In the genomic region with DNA sequence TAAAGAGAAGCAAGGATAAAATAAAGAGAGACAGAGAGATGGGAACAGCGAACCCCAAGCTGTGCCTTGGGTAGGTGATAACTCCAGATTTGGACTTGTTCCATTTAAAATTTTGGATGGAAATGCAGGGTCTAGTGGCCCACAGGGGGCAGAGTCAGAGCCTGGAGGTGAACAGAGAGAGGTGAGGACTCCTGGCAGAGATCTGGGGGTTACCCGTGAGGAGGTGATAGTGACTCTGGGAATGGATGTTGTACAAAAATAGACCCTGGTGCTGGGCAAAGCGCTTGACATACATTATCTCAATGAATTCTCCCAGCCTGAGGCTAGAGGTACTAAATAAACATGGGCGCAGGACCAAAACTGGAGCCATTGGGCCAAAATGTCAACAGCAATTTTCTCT, we compare ENCODE assay signal across 23 cellular contexts. TPM values are rescaled to one million over a fixed set of nuclear protein-coding genes. Genes with fewer than 3 reads are reported as not detected.
DNase-seq lines count a peak whose midpoint lies in the region; ATAC-seq and TF ChIP-seq lines count a peak whose summit lies in the region.
"Had no signal": no experiment of that assay in that cellular context is flagged by ENCODE, and none has a peak within 500 bp of the region (broad histone marks: within the 10 kb centered on the region; RNA-seq: fewer than 3 reads in every experiment).

No MANE protein-coding gene starts in this region.

- no peaks in the 10 kb centered on the region for H3K27me3 Mint-ChIP-seq in activated T-cell treated with anti-CD3 and anti-CD28 coated beads, Interleukin-2, amount 50 U/mL, for 72 hours (ENCODE audit: low read depth)
- no peaks in the 10 kb centered on the region for H3K27me3 Mint-ChIP-seq in activated naive CD8-positive, alpha-beta T cell treated with anti-CD3 and anti-CD28 coated beads, Interleukin-2, amount 50 U/mL, for 24 hours
- H3K27me3 Mint-ChIP-seq in naive thymus-derived CD8-positive, alpha-beta T cell: no peaks in the 10 kb centered on the region
- H3K27me3 Mint-ChIP-seq: IgD-negative memory B cell had no signal

- no peak for DNase-seq in activated T-cell treated with anti-CD3 and anti-CD28 coated beads, Interleukin-2, amount 50 U/mL, for 72 hours
- no peak for DNase-seq in activated T-cell treated with anti-CD3 and anti-CD28 coated beads for 4 hours
- no peak for DNase-seq in GM13977 (ENCODE audit: low spot score)
- no peak for DNase-seq in activated naive CD8-positive, alpha-beta T cell treated with anti-CD3 and anti-CD28 coated beads, Interleukin-2, amount 50 U/mL, for 24 hours
- DNase-seq in naive thymus-derived CD8-positive, alpha-beta T cell: no peak
- no peak for DNase-seq in 8988T
- DNase-seq in SKM-1 treated with dmso at 0.1 percent for 144 hours (lab: John Stamatoyannopoulos, UW; ENCODE audit: unreplicated experiment): no peak
- DNase-seq: adrenal gland, Caco-2, dorsolateral prefrontal cortex, HCEC 1CT, mucosa of descending colon, NCI-H1930, SHP77 had no signal

- POLR2A ChIA-PET in naive thymus-derived CD8-positive, alpha-beta T cell (lab: Charles Lee): interaction anchor here (1.1 to 12.8 kb wide), 3 partner anchors 8 to 14 kb away, joined by 4 to 173 read pairs (median 92); a partner anchor contains a TSS

- no peaks in the 10 kb centered on the region for H3K9me3 Mint-ChIP-seq in activated T-cell treated with anti-CD3 and anti-CD28 coated beads, Interleukin-2, amount 50 U/mL, for 72 hours
- H3K9me3 Mint-ChIP-seq in activated naive CD8-positive, alpha-beta T cell treated with anti-CD3 and anti-CD28 coated beads, Interleukin-2, amount 50 U/mL, for 24 hours: no peaks in the 10 kb centered on the region
- H3K9me3 Mint-ChIP-seq in naive thymus-derived CD8-positive, alpha-beta T cell: no peaks in the 10 kb centered on the region
- H3K9me3 Mint-ChIP-seq: IgD-negative memory B cell had no signal

- no peak for ATAC-seq in activated T-cell treated with anti-CD3 and anti-CD28 coated beads, Interleukin-2, amount 50 U/mL, for 72 hours (replicated peaks in 1 of 2)
- ATAC-seq in activated naive CD8-positive, alpha-beta T cell treated with anti-CD3 and anti-CD28 coated beads, Interleukin-2, amount 50 U/mL, for 24 hours: no peak
- no peak for ATAC-seq in naive thymus-derived CD8-positive, alpha-beta T cell
- no peak for ATAC-seq in HG03196 (IDR thresholded peaks at IDR 0.05; ENCODE audit: unreplicated experiment)
- ATAC-seq: esophagus mucosa, gastroesophageal sphincter, mucosa of descending colon, sciatic nerve had no signal

- H3K4me1 Mint-ChIP-seq in activated T-cell treated with anti-CD3 and anti-CD28 coated beads, Interleukin-2, amount 50 U/mL, for 72 hours (ENCODE audit: low read depth): peaks cover 91% of the 10 kb centered on the region
- H3K4me1 Mint-ChIP-seq in activated naive CD8-positive, alpha-beta T cell treated with anti-CD3 and anti-CD28 coated beads, Interleukin-2, amount 50 U/mL, for 24 hours: peaks cover 97% of the 10 kb centered on the region
- peaks cover 52 to 97% (median 91%) of the 10 kb centered on the region in 4 donors for H3K4me1 Mint-ChIP-seq in naive thymus-derived CD8-positive, alpha-beta T cell

- peak; percentile 4 for TF ChIP-seq CTCF in GM13977 (IDR thresholded peaks at IDR 0.05; ENCODE audit: extremely low read depth, insufficient read depth, missing control alignments)

- in situ Hi-C loops in GM13977 (cut with MboI; ENCODE audit: low pct_unique_long_range_greater_than_20kb, low sequenced_read_pairs, unreplicated experiment): loop anchor here (25.0 kb wide), 2 partner anchors 319 to 681 kb away; a partner anchor contains a TSS

- H3K4me3 Mint-ChIP-seq in activated T-cell treated with anti-CD3 and anti-CD28 coated beads, Interleukin-2, amount 50 U/mL, for 72 hours: peak overlapping the region; percentile 53 to 84
- peak overlapping the region; percentile 67 for H3K4me3 Mint-ChIP-seq in activated naive CD8-positive, alpha-beta T cell treated with anti-CD3 and anti-CD28 coated beads, Interleukin-2, amount 50 U/mL, for 24 hours
- H3K4me3 Mint-ChIP-seq in naive thymus-derived CD8-positive, alpha-beta T cell: peak overlapping the region; percentile 34 to 99 (median 97)

- H3K36me3 Mint-ChIP-seq in activated T-cell treated with anti-CD3 and anti-CD28 coated beads, Interleukin-2, amount 50 U/mL, for 72 hours (ENCODE audit: insufficient read depth in 2 of 2): no peaks in the 10 kb centered on the region
- no peaks in the 10 kb centered on the region for H3K36me3 Mint-ChIP-seq in activated naive CD8-positive, alpha-beta T cell treated with anti-CD3 and anti-CD28 coated beads, Interleukin-2, amount 50 U/mL, for 24 hours (ENCODE audit: low read depth)
- H3K36me3 Mint-ChIP-seq in naive thymus-derived CD8-positive, alpha-beta T cell: peaks cover 7 to 44% (median 10%) of the 10 kb centered on the region in 3 donors
- H3K36me3 Mint-ChIP-seq: IgD-negative memory B cell had no signal

- H3K27ac Mint-ChIP-seq in activated T-cell treated with anti-CD3 and anti-CD28 coated beads, Interleukin-2, amount 50 U/mL, for 72 hours: peak overlapping the region; percentile 87
- H3K27ac Mint-ChIP-seq in activated naive CD8-positive, alpha-beta T cell treated with anti-CD3 and anti-CD28 coated beads, Interleukin-2, amount 50 U/mL, for 24 hours: peak overlapping the region; percentile 96
- peak overlapping the region; percentile 91 to 99 (median 96) for H3K27ac Mint-ChIP-seq in naive thymus-derived CD8-positive, alpha-beta T cell

RNA-seq across cellular contexts. Expression of a gene that starts 14.3 kb away (rescaled TPM):
- 1 to 10 TPM; 8.0 to 8.5 TPM for total RNA-seq in activated T-cell treated with anti-CD3 and anti-CD28 coated beads, Interleukin-2, amount 50 U/mL, for 72 hours
- total RNA-seq in naive thymus-derived CD8-positive, alpha-beta T cell: 10 to 100 TPM; 22.6 to 24.2 TPM
- 10 to 100 TPM; 22.1 to 33.2 (median 26.0) TPM for polyA plus RNA-seq in naive thymus-derived CD8-positive, alpha-beta T cell
- total RNA-seq: Daoy had no signal

RNA-seq across cellular contexts. Expression of a gene that starts 26.7 kb away (rescaled TPM):
- under 1 TPM; 0.19 to 0.30 TPM for total RNA-seq in activated T-cell treated with anti-CD3 and anti-CD28 coated beads, Interleukin-2, amount 50 U/mL, for 72 hours
- total RNA-seq in naive thymus-derived CD8-positive, alpha-beta T cell: 10 to 100 TPM; 14.7 to 15.4 TPM
- under 1 TPM; 0.29 to 0.75 (median 0.52) TPM for polyA plus RNA-seq in naive thymus-derived CD8-positive, alpha-beta T cell
- total RNA-seq: adrenal gland, bronchial epithelial cell, Daoy, esophagus mucosa, NCI-H460 had no signal
- polyA plus RNA-seq: IgD-negative memory B cell had no signal

RNA-seq across cellular contexts. Expression of a gene that starts 43.5 kb away (rescaled TPM):
- under 1 TPM in 1 of 2 donors, not detected in 1; 0.22 TPM for total RNA-seq in activated T-cell treated with anti-CD3 and anti-CD28 coated beads, Interleukin-2, amount 50 U/mL, for 72 hours
- not detected for total RNA-seq in naive thymus-derived CD8-positive, alpha-beta T cell
- not detected for polyA plus RNA-seq in naive thymus-derived CD8-positive, alpha-beta T cell
- total RNA-seq: adrenal gland, bronchial epithelial cell, Caco-2, Daoy, dorsolateral prefrontal cortex, esophagus mucosa, gastroesophageal sphincter, mucosa of descending colon, NCI-H460, sciatic nerve, vagina had no signal
- polyA plus RNA-seq: adrenal gland, IgD-negative memory B cell had no signal

Comparison
In these comparisons a context has a peak if more than half of its experiments do, and no peak if none do; other contexts are left out.
1. RNA of a gene that starts 26.7 kb away (total RNA-seq): 14.7 to 15.4 TPM in naive thymus-derived CD8-positive, alpha-beta T cell; 0.19 to 0.30 TPM in activated T-cell treated with anti-CD3 and anti-CD28 coated beads, Interleukin-2, amount 50 U/mL, for 72 hours; every median in the first group is over 10 times any median in the second.
2. Peak in every context shown above with its lines, with median percentiles within 50 percentile points of each other: H3K27ac Mint-ChIP-seq and H3K4me3 Mint-ChIP-seq.